ENCODE assay signal across 2 cellular contexts in the genomic region with DNA sequence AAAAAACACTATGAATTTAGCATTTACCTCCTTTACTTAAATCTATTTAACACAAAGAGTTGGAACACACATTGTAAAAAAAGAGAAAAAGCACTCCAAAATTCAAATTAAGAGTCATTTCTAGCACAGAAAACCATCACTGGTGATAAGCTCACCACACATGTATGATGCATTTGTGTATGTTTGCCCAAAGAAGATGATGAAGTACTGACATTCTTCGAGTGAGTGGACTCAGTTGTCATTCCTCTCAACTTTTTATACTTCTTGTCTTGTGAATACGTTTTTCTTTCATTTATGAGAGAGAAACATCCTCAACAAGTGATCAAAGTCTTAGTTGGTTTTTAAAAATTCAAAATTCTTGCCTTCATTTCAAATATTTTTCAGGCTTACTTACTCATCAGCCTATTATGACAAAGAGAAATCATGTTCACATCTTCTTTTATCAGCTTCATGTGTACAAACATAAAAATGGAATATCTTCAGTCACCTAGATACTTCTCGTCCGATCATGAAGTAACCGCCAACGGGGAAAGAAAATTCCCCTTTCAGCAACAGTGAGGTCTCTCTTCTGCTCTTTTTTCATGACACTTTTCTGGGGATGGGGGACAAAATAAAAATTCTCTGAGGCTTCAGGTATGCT.
TF ChIP-seq lines count a peak whose summit lies in the region.

No MANE protein-coding gene starts in this region.

TF ChIP-seq in H1, 55 proteins besides CTCF, POLR2A, EP300 and RAD21:
- TF ChIP-seq SAP30 (IDR thresholded peaks at IDR 0.05; ENCODE audit: insufficient read depth, insufficient replicate concordance, low read length) (no peak), CBX8 (IDR thresholded peaks at IDR 0.05; ENCODE audit: borderline replicate concordance, low read depth, low read length) (no peak), CHD1 (IDR thresholded peaks at IDR 0.05; ENCODE audit: low read depth, low read length) (no peak), SIX5 (IDR thresholded peaks at IDR 0.05; ENCODE audit: low read depth, low read length) (no peak), JUN (IDR thresholded peaks at IDR 0.05; ENCODE audit: low read depth, low read length) (no peak), SIRT6 (IDR thresholded peaks at IDR 0.05; ENCODE audit: low read length) (no peak), POLR2AphosphoS5 (IDR thresholded peaks at IDR 0.05; ENCODE audit: low read depth, low read length) (no peak), CREB1 (IDR thresholded peaks at IDR 0.05) (no peak), JUND (IDR thresholded peaks at IDR 0.05; ENCODE audit: low read length) (no peak), TCF12 (IDR thresholded peaks at IDR 0.05; ENCODE audit: low read depth, low read length) (no peak), BRCA1 (IDR thresholded peaks at IDR 0.05; ENCODE audit: low read depth, low read length) (no peak), RFX5 (IDR thresholded peaks at IDR 0.05; ENCODE audit: borderline replicate concordance, low read depth, low read length) (no peak), CEBPB (IDR thresholded peaks at IDR 0.05; ENCODE audit: low read depth, low read length) (no peak), SRF (IDR thresholded peaks at IDR 0.05; ENCODE audit: low read depth, low read length) (no peak), TEAD4 (IDR thresholded peaks at IDR 0.05; ENCODE audit: low read depth, low read length) (no peak)
- TF ChIP-seq, protein P1, sequence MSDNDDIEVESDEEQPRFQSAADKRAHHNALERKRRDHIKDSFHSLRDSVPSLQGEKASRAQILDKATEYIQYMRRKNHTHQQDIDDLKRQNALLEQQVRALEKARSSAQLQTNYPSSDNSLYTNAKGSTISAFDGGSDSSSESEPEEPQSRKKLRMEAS (IDR thresholded peaks at IDR 0.05) = no peak
- TF ChIP-seq, protein P2, sequence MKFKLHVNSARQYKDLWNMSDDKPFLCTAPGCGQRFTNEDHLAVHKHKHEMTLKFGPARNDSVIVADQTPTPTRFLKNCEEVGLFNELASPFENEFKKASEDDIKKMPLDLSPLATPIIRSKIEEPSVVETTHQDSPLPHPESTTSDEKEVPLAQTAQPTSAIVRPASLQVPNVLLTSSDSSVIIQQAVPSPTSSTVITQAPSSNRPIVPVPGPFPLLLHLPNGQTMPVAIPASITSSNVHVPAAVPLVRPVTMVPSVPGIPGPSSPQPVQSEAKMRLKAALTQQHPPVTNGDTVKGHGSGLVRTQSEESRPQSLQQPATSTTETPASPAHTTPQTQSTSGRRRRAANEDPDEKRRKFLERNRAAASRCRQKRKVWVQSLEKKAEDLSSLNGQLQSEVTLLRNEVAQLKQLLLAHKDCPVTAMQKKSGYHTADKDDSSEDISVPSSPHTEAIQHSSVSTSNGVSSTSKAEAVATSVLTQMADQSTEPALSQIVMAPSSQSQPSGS (IDR thresholded peaks at IDR 0.05; ENCODE audit: low read length) = no peak
TF ChIP-seq in H1: peak in this region for 0.

TF ChIP-seq in neural cell, 6 proteins besides CTCF, POLR2A, EP300 and RAD21:
- TF ChIP-seq SMC3 (conservative IDR thresholded peaks at IDR 0.05; ENCODE audit: poor library complexity) (no peak), TAF1 (IDR thresholded peaks at IDR 0.05; ENCODE audit: low read depth) (no peak), EZH2 (IDR thresholded peaks at IDR 0.05; ENCODE audit: borderline replicate concordance, insufficient read depth, low read length, poor library complexity, severe bottlenecking) (no peak), MXI1 (conservative IDR thresholded peaks at IDR 0.05; ENCODE audit: poor library complexity, severe bottlenecking) (no peak), POLR2AphosphoS5 (IDR thresholded peaks at IDR 0.05) (no peak)
- TF ChIP-seq, protein P3, sequence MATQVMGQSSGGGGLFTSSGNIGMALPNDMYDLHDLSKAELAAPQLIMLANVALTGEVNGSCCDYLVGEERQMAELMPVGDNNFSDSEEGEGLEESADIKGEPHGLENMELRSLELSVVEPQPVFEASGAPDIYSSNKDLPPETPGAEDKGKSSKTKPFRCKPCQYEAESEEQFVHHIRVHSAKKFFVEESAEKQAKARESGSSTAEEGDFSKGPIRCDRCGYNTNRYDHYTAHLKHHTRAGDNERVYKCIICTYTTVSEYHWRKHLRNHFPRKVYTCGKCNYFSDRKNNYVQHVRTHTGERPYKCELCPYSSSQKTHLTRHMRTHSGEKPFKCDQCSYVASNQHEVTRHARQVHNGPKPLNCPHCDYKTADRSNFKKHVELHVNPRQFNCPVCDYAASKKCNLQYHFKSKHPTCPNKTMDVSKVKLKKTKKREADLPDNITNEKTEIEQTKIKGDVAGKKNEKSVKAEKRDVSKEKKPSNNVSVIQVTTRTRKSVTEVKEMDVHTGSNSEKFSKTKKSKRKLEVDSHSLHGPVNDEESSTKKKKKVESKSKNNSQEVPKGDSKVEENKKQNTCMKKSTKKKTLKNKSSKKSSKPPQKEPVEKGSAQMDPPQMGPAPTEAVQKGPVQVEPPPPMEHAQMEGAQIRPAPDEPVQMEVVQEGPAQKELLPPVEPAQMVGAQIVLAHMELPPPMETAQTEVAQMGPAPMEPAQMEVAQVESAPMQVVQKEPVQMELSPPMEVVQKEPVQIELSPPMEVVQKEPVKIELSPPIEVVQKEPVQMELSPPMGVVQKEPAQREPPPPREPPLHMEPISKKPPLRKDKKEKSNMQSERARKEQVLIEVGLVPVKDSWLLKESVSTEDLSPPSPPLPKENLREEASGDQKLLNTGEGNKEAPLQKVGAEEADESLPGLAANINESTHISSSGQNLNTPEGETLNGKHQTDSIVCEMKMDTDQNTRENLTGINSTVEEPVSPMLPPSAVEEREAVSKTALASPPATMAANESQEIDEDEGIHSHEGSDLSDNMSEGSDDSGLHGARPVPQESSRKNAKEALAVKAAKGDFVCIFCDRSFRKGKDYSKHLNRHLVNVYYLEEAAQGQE (IDR thresholded peaks at IDR 0.05; ENCODE audit: borderline replicate concordance) = no peak
